ENCODE assay signal across 10 cellular contexts in genomic region chr17:29612404-29613370, GRCh38. TPM values are rescaled to one million over a fixed set of nuclear protein-coding genes. Genes with fewer than 3 reads are reported as not detected.
DNase-seq lines count a peak whose midpoint lies in the region; ATAC-seq and TF ChIP-seq lines count a peak whose summit lies in the region.
"Had no signal": no experiment of that assay in that cellular context is flagged by ENCODE, and none has a peak within 500 bp of the region (broad histone marks: within the 10 kb centered on the region; RNA-seq: fewer than 3 reads in every experiment).

No MANE protein-coding gene starts in this region.

- intact Hi-C loops in body of pancreas (cut with DNase I) (no loop called here), tibial artery (cut with DNase I; ENCODE audit: low total_unique reads) (loop anchor here (5.0 kb wide), 1 partner anchor 35 kb away; no protein-coding TSS in a partner anchor)

- H3K27me3 ChIP-seq in body of pancreas (peaks cover 0 to 24% of the 10 kb centered on the region in 2 donors), tibial artery (no peaks in the 10 kb centered on the region)

- H3K27ac Mint-ChIP-seq in activated naive CD8-positive, alpha-beta T cell = no peak overlapping the region
- no peak overlapping the region for H3K27ac Mint-ChIP-seq in activated naive CD8-positive, alpha-beta T cell treated with anti-CD3 and anti-CD28 coated beads, Interleukin-2, amount 50 U/mL, for 24 hours
- no peak overlapping the region for H3K27ac Mint-ChIP-seq in memory B cell

- no peaks in the 10 kb centered on the region for H3K9me3 ChIP-seq in body of pancreas
- H3K9me3 ChIP-seq in tibial artery = no peaks in the 10 kb centered on the region

- no peaks in the 10 kb centered on the region for H3K36me3 Mint-ChIP-seq in activated naive CD8-positive, alpha-beta T cell
- no peaks in the 10 kb centered on the region for H3K36me3 Mint-ChIP-seq in activated naive CD8-positive, alpha-beta T cell treated with anti-CD3 and anti-CD28 coated beads, Interleukin-2, amount 50 U/mL, for 24 hours (ENCODE audit: low read depth)
- no peaks in the 10 kb centered on the region for H3K36me3 Mint-ChIP-seq in memory B cell

- no peak for TF ChIP-seq POLR2A in body of pancreas (IDR thresholded peaks at IDR 0.05)

- TF ChIP-seq CTCF in body of pancreas (IDR thresholded peaks at IDR 0.05) (no peak), tibial artery (IDR thresholded peaks at IDR 0.05) (no peak)

- no peak overlapping the region for H3K4me3 ChIP-seq in body of pancreas
- H3K4me3 ChIP-seq in tibial artery = peak overlapping the region; percentile 28 to 49

- H3K4me1 ChIP-seq in body of pancreas (peaks cover 49% of the 10 kb centered on the region), tibial artery (peaks cover 0 to 50% (median 45%) of the 10 kb centered on the region in 4 donors)

- peaks cover 32% of the 10 kb centered on the region for H3K4me1 Mint-ChIP-seq in activated naive CD8-positive, alpha-beta T cell (ENCODE audit: low read depth)
- H3K4me1 Mint-ChIP-seq in activated naive CD8-positive, alpha-beta T cell treated with anti-CD3 and anti-CD28 coated beads, Interleukin-2, amount 50 U/mL, for 24 hours = peaks cover 41% of the 10 kb centered on the region
- peaks cover 29% of the 10 kb centered on the region for H3K4me1 Mint-ChIP-seq in memory B cell

- DNase-seq in activated naive CD8-positive, alpha-beta T cell treated with anti-CD3 and anti-CD28 coated beads, Interleukin-2, amount 50 U/mL, for 24 hours = no peak
- DNase-seq in body of pancreas (peak in 1 of 4 donors; percentile 16), memory B cell (ENCODE audit: low spot score in 2 of 2) (no peak), tibial artery (no peak), DMS153 (lab: John Stamatoyannopoulos, UW) (no peak)
- DNase-seq: AML-193, NCI-H510A treated with DMSO at 0.1 percent for 48 hours had no signal

- no peaks in the 10 kb centered on the region for H3K36me3 ChIP-seq in body of pancreas (replicated peaks in 1 of 2; ENCODE audit: insufficient read depth in 1 of 2, low read depth in 2 of 2)
- no peaks in the 10 kb centered on the region for H3K36me3 ChIP-seq in tibial artery

- no peaks in the 10 kb centered on the region for H3K9me3 Mint-ChIP-seq in activated naive CD8-positive, alpha-beta T cell (ENCODE audit: low read depth)
- no peaks in the 10 kb centered on the region for H3K9me3 Mint-ChIP-seq in activated naive CD8-positive, alpha-beta T cell treated with anti-CD3 and anti-CD28 coated beads, Interleukin-2, amount 50 U/mL, for 24 hours
- H3K9me3 Mint-ChIP-seq in memory B cell = no peaks in the 10 kb centered on the region

- H3K27me3 Mint-ChIP-seq in activated naive CD8-positive, alpha-beta T cell = no peaks in the 10 kb centered on the region
- no peaks in the 10 kb centered on the region for H3K27me3 Mint-ChIP-seq in activated naive CD8-positive, alpha-beta T cell treated with anti-CD3 and anti-CD28 coated beads, Interleukin-2, amount 50 U/mL, for 24 hours
- H3K27me3 Mint-ChIP-seq in memory B cell = no peaks in the 10 kb centered on the region

- H3K27ac ChIP-seq in body of pancreas = no peak overlapping the region
- peak overlapping the region in 1 of 2 donors; percentile 59 for H3K27ac ChIP-seq in tibial artery

- no peak for ATAC-seq in activated naive CD8-positive, alpha-beta T cell treated with anti-CD3 and anti-CD28 coated beads, Interleukin-2, amount 50 U/mL, for 24 hours
- ATAC-seq in body of pancreas (peak; percentile 3), memory B cell (ENCODE audit: low read depth) (no peak), GM21529 (IDR thresholded peaks at IDR 0.05; ENCODE audit: unreplicated experiment) (no peak), GM18519 (IDR thresholded peaks at IDR 0.05; ENCODE audit: low FRiP score, unreplicated experiment) (no peak)

- 26% methylated on average over 86 of the region's 97 CpGs; no CpG with 5 or more reads in 1 of the 2 donors for WGBS in body of pancreas, 2 donors

- peak overlapping the region; percentile 52 for H3K4me3 Mint-ChIP-seq in activated naive CD8-positive, alpha-beta T cell
- H3K4me3 Mint-ChIP-seq in activated naive CD8-positive, alpha-beta T cell treated with anti-CD3 and anti-CD28 coated beads, Interleukin-2, amount 50 U/mL, for 24 hours = no peak overlapping the region
- H3K4me3 Mint-ChIP-seq in memory B cell = peak overlapping the region; percentile 72

RNA-seq across cellular contexts. Expression of gene CORO6, which starts 10.0 kb away (rescaled TPM):
- 1 to 10 TPM; 2.3 to 5.6 TPM for total RNA-seq in body of pancreas

RNA-seq across cellular contexts. Expression of gene ANKRD13B, which starts 19.8 kb away (rescaled TPM):
- 1 to 10 TPM; 4.3 to 8.0 TPM for total RNA-seq in body of pancreas

RNA-seq across cellular contexts. Expression of gene GIT1, which starts 23.2 kb away (rescaled TPM):
- total RNA-seq in body of pancreas = 10 to 100 TPM; 26.7 to 34.3 TPM

RNA-seq across cellular contexts. Expression of gene TP53I13, which starts 44.2 kb away (rescaled TPM):
- total RNA-seq in body of pancreas = 10 to 100 TPM; 56.3 to 62.3 TPM

RNA-seq across cellular contexts. Expression of gene ABHD15, which starts 45.9 kb away (rescaled TPM):
- total RNA-seq in body of pancreas = 10 to 100 TPM in 1 of 2 donors, 1 to 10 TPM in 1; 9.2 to 11.9 TPM

Comparison
In these comparisons a context has a peak if more than half of its experiments do, and no peak if none do; other contexts are left out.
1. H3K4me3 ChIP-seq: peak in tibial artery (2 of 2); none in body of pancreas (0 of 2).